In genomic region chr18:11944786-11945185, GRCh38 we compare ENCODE assay signal across 22 cellular contexts.
"Had no signal": no experiment of that assay in that cellular context is flagged by ENCODE, and none has a peak within 500 bp of the region (broad histone marks: within the 10 kb centered on the region; RNA-seq: fewer than 3 reads in every experiment).

No MANE protein-coding gene starts in this region.

- H3K27ac ChIP-seq: brain microvascular endothelial cell, coronary artery, esophagus muscularis mucosa had no signal

- H3K4me3 ChIP-seq: coronary artery, esophagus muscularis mucosa had no signal

- H3K9me3 ChIP-seq: esophagus muscularis mucosa had no signal

- H3K27me3 ChIP-seq: brain microvascular endothelial cell, esophagus muscularis mucosa had no signal

- DNase-seq: activated CD4-positive, alpha-beta memory T cell treated with anti-CD3 and anti-CD28 coated beads for 36 hours; activated CD4-positive, alpha-beta T cell treated with anti-CD3 and anti-CD28 coated beads for 36 hours; activated CD4-positive, alpha-beta T cell treated with anti-CD3 and anti-CD28 coated beads, Interleukin-2, amount 10 ng/mL, durations not matched to agents 24 days and 14 days; activated CD4-positive, CD25-positive, alpha-beta regulatory T cell; activated CD4-positive, CD25-positive, alpha-beta regulatory T cell treated with anti-CD3 and anti-CD28 coated beads, Interleukin-2, amount 50 U/mL, for 72 hours; activated CD8-positive, alpha-beta memory T cell treated with anti-CD3 and anti-CD28 coated beads, Interleukin-2, amount 10 ng/mL, durations not matched to agents 7 days and 5 days; activated CD8-positive, alpha-beta memory T cell treated with anti-CD3 and anti-CD28 coated beads, Interleukin-2, amount 50 U/mL, for 4 hours; activated CD8-positive, alpha-beta T cell treated with anti-CD3 and anti-CD28 coated beads, Interleukin-2, amount 10 ng/mL, durations not matched to agents 7 days and 5 days; activated effector memory CD4-positive, alpha-beta T cell treated with anti-CD3 and anti-CD28 coated beads, Interleukin-2, amount 50 U/mL, for 16 hours; activated naive CD4-positive, alpha-beta T cell treated with anti-CD3 and anti-CD28 coated beads for 36 hours; activated T-cell treated with anti-CD3 and anti-CD28 coated beads, Interleukin-2, amount 50 U/mL, for 1 hour; activated T-cell treated with anti-CD3 and anti-CD28 coated beads, Interleukin-2, amount 50 U/mL, for 48 hours; amniotic stem cell; anterior cingulate cortex; brain microvascular endothelial cell; effector CD4-positive, alpha-beta T cell; effector memory CD8-positive, alpha-beta T cell; foreskin melanocyte; head of caudate nucleus; T-helper 2 cell had no signal

- H3K36me3 ChIP-seq: brain microvascular endothelial cell, esophagus muscularis mucosa had no signal

- ATAC-seq: activated CD4-positive, alpha-beta T cell treated with anti-CD3 and anti-CD28 coated beads for 36 hours; activated CD8-positive, alpha-beta memory T cell treated with anti-CD3 and anti-CD28 coated beads, Interleukin-2, amount 10 ng/mL, durations not matched to agents 7 days and 5 days; activated CD8-positive, alpha-beta T cell treated with anti-CD3 and anti-CD28 coated beads, Interleukin-2, amount 10 ng/mL, durations not matched to agents 7 days and 5 days; effector memory CD8-positive, alpha-beta T cell had no signal
